Comparison of ENCODE assay signal across 8 cellular contexts in genomic region chr9:89000973-89001916, GRCh38. TPM values are rescaled to one million over a fixed set of nuclear protein-coding genes. Genes with fewer than 3 reads are reported as not detected.
DNase-seq lines count a peak whose midpoint lies in the region; ATAC-seq, FAIRE-seq and TF ChIP-seq lines count a peak whose summit lies in the region.

No MANE protein-coding gene starts in this region.

- no peaks in the 10 kb centered on the region for H3K9me3 ChIP-seq in A549
- H3K9me3 ChIP-seq in SJCRH30 (replicated peaks): no peaks in the 10 kb centered on the region
- H3K9me3 ChIP-seq in ovary: no peaks in the 10 kb centered on the region
- H3K9me3 ChIP-seq in thyroid gland: no peaks in the 10 kb centered on the region

- H3K27me3 ChIP-seq in SJCRH30: no peaks in the 10 kb centered on the region
- H3K27me3 ChIP-seq in ovary: no peaks in the 10 kb centered on the region
- H3K27me3 ChIP-seq in thyroid gland: no peaks in the 10 kb centered on the region

- peaks cover 27% of the 10 kb centered on the region for H3K4me1 ChIP-seq in A549
- no peaks in the 10 kb centered on the region for H3K4me1 ChIP-seq in SJCRH30
- peaks cover 1% of the 10 kb centered on the region for H3K4me1 ChIP-seq in ovary (ENCODE audit: insufficient read depth)
- H3K4me1 ChIP-seq in thyroid gland: peaks cover 8 to 34% of the 10 kb centered on the region in 2 donors

- POLR2A ChIA-PET in A549 (lab: Yijun Ruan, JAX): interaction anchor here (1.0 kb wide), 2 partner anchors 422 to 466 kb away, joined by 3 to 4 read pairs; partner anchors contain the start of gene NXNL2

- peak; percentile 79 to 89 for ATAC-seq in A549
- ATAC-seq in GM18505 (IDR thresholded peaks at IDR 0.05; ENCODE audit: unreplicated experiment): peak; percentile 52

- DNase-seq in A549 (ENCODE audit: low read depth in 1 of 2, low spot score in 1 of 2): peak; percentile 76 to 81
- peak; percentile 87 to 92 for DNase-seq in Kasumi-1 (lab: John Stamatoyannopoulos, UW)
- peak; percentile 71 to 84 for DNase-seq in SJCRH30
- DNase-seq in activated naive CD4-positive, alpha-beta T cell (lab: John Stamatoyannopoulos, UW): peak; percentile 35 to 73 (median 62)
- peak; percentile 68 for DNase-seq in germinal center (ENCODE audit: low spot score)
- DNase-seq in ovary: peak; percentile 82 to 89 (median 86)
- peak; percentile 90 to 96 for DNase-seq in thyroid gland

- H3K27ac ChIP-seq in A549: peak overlapping the region; percentile 67 to 81
- no peak overlapping the region for H3K27ac ChIP-seq in SJCRH30
- no peak overlapping the region for H3K27ac ChIP-seq in ovary
- H3K27ac ChIP-seq in thyroid gland: peak overlapping the region in 1 of 3 donors; percentile 60

- TF ChIP-seq RAD21 in A549 (conservative IDR thresholded peaks at IDR 0.05 in 1 of 2, IDR thresholded peaks at IDR 0.05 in 1 of 2): peak; percentile 93 to 97

- 43% methylated on average over 51 of the region's 52 CpGs for WGBS in A549 (ENCODE audit: missing lambda C conversion rate)
- 29 to 34% (median 30%) methylated on average over 45 to 52 of the region's 52 CpGs for WGBS in ovary, 3 donors
- WGBS in thyroid gland, 2 donors: 21 to 26% methylated on average over 48 of the region's 52 CpGs

- H3K36me3 ChIP-seq in SJCRH30 (no peaks in the 10 kb centered on the region), ovary (no peaks in the 10 kb centered on the region), thyroid gland (no peaks in the 10 kb centered on the region)

- TF ChIP-seq POLR2A in A549 (IDR thresholded peaks at IDR 0.05; ENCODE audit: low read length) (no peak), GM18505 (IDR thresholded peaks at IDR 0.05; ENCODE audit: borderline replicate concordance, extremely low read depth, insufficient read depth, insufficient read length) (no peak), ovary (IDR thresholded peaks at IDR 0.05) (no peak), thyroid gland (IDR thresholded peaks at IDR 0.05) (no peak)

- H3K4me2 ChIP-seq in A549: peak overlapping the region; percentile 52

- no peak for FAIRE-seq in A549 (lab: Jason Lieb, UNC)

- CTCF ChIA-PET in A549 (lab: Yijun Ruan, JAX): interaction anchor here (0.5 to 3.5 kb wide), 54 partner anchors 8 to 1223 kb away, joined by 3 to 31 read pairs (median 4); no protein-coding TSS in a partner anchor

- TF ChIP-seq EP300 in A549 (IDR thresholded peaks at IDR 0.05): no peak
- no peak for TF ChIP-seq EP300 in ovary (IDR thresholded peaks at IDR 0.05)

- intact Hi-C loops in ovary (cut with DNase I) (loop anchor here (2.0 to 5.0 kb wide), 2 partner anchors 408 to 409 kb away; no protein-coding TSS in a partner anchor), thyroid gland (cut with DNase I) (loop anchor here (2.0 kb wide), 1 partner anchor 342 kb away; no protein-coding TSS in a partner anchor)

- H3K4me3 ChIP-seq in A549 (no peak overlapping the region), SJCRH30 (no peak overlapping the region), ovary (no peak overlapping the region), thyroid gland (replicated peaks in 1 of 3) (no peak overlapping the region)

- TF ChIP-seq CTCF in A549 (IDR thresholded peaks at IDR 0.05) (peak; percentile 85), ovary (IDR thresholded peaks at IDR 0.05) (peak; percentile 36 to 69 (median 68)), thyroid gland (IDR thresholded peaks at IDR 0.05) (peak; percentile 48 to 91 (median 87))

TF ChIP-seq in A549, 52 proteins besides CTCF, POLR2A, EP300 and RAD21:
- peak; percentile 94 for TF ChIP-seq SMC3 (IDR thresholded peaks at IDR 0.05)
- TF ChIP-seq BHLHE40 (IDR thresholded peaks at IDR 0.05; ENCODE audit: low read depth, low read length): no peak
- no peak for TF ChIP-seq MYC (IDR thresholded peaks at IDR 0.05; ENCODE audit: borderline replicate concordance, low read length)
- TF ChIP-seq CBX2 (IDR thresholded peaks at IDR 0.05; ENCODE audit: borderline replicate concordance, low read depth): no peak
- no peak for TF ChIP-seq E2F6 (IDR thresholded peaks at IDR 0.05; ENCODE audit: borderline replicate concordance, low read depth)
- peak; percentile 60 for TF ChIP-seq MAX (IDR thresholded peaks at IDR 0.05)
TF ChIP-seq in A549: peak in this region for 2.

RNA-seq across cellular contexts. Expression of gene S1PR3, which starts 10.0 kb away (rescaled TPM):
- 26.4 and 42.8 TPM in 2 replicates for polyA plus RNA-seq in A549 (2011; rRNA removed)
- polyA plus RNA-seq in A549 (2012; cell fraction: cytosol; rRNA removed): 14.1 and 23.1 TPM in 2 replicates
- 14.2 and 16.9 TPM in 2 replicates for polyA plus RNA-seq in A549 (2012; cell fraction: nucleus; rRNA removed)
- 33.7 to 43.0 TPM (median 33.7 TPM) in 3 replicates for polyA plus RNA-seq in A549 (2017; fragmentation: RNase III; extraction: RNeasy Plus Mini Kit Qiagen cat#74134 plus additional on column Dnase treatment)
- 50.0 and 52.8 TPM in 2 replicates for polyA minus RNA-seq in A549 (2011; rRNA and poly(A)+ RNA removed)
- not detected in 2 replicates for total RNA-seq in SJCRH30 (2014; rRNA removed; shearing (Covaris generic))
- total RNA-seq in ovary: 10 to 100 TPM in 2 of 7 donors, 1 to 10 TPM in 5; 1.9 to 12.4 (median 5.9) TPM
- polyA plus RNA-seq in ovary: 10 to 100 TPM in 1 of 2 donors, 1 to 10 TPM in 1; 3.1 to 18.5 TPM
- 1 to 10 TPM; 5.6 to 8.1 (median 6.0) TPM for total RNA-seq in thyroid gland

Comparison
In these comparisons a context has a peak if more than half of its experiments do, and no peak if none do; other contexts are left out.
1. H3K27ac ChIP-seq: peak in A549 (2 of 2); none in SJCRH30 (single experiment) and ovary (0 of 2).
2. Peak in every context shown above with its lines, with median percentiles within 50 percentile points of each other: DNase-seq and CTCF ChIP-seq.